In genomic region chr11:118530180-118530682, GRCh38 we compare ENCODE assay signal across 1 cellular context.
TF ChIP-seq lines count a peak whose summit lies in the region.

No MANE protein-coding gene starts in this region.

TF ChIP-seq in IMR-90, 13 proteins besides CTCF, POLR2A, EP300 and RAD21:
- no peak for TF ChIP-seq MXI1 (IDR thresholded peaks at IDR 0.05; ENCODE audit: borderline replicate concordance, low read depth, low read length)
- no peak for TF ChIP-seq FOS (IDR thresholded peaks at IDR 0.05; ENCODE audit: low read depth, low read length)
- TF ChIP-seq MAZ (IDR thresholded peaks at IDR 0.05; ENCODE audit: borderline replicate concordance, low read depth, low read length): no peak
- TF ChIP-seq CEBPB (IDR thresholded peaks at IDR 0.05; ENCODE audit: low read depth, low read length): no peak
- no peak for TF ChIP-seq RFX5 (IDR thresholded peaks at IDR 0.05; ENCODE audit: low read depth, low read length)
- TF ChIP-seq BHLHE40 (IDR thresholded peaks at IDR 0.05; ENCODE audit: low read depth, low read length): no peak
- no peak for TF ChIP-seq NFE2L2 (IDR thresholded peaks at IDR 0.05; ENCODE audit: low read depth, low read length)
- TF ChIP-seq CHD1 (IDR thresholded peaks at IDR 0.05; ENCODE audit: low read depth, low read length): no peak
- TF ChIP-seq RCOR1 (IDR thresholded peaks at IDR 0.05; ENCODE audit: insufficient replicate concordance, low read length): no peak
- TF ChIP-seq MAFK (IDR thresholded peaks at IDR 0.05; ENCODE audit: low read depth, low read length): no peak
- TF ChIP-seq SMC3 (IDR thresholded peaks at IDR 0.05; ENCODE audit: low read depth, low read length): no peak
TF ChIP-seq in IMR-90: peak in this region for 0.
